ENCODE assay signal across 7 cellular contexts in the genomic region with DNA sequence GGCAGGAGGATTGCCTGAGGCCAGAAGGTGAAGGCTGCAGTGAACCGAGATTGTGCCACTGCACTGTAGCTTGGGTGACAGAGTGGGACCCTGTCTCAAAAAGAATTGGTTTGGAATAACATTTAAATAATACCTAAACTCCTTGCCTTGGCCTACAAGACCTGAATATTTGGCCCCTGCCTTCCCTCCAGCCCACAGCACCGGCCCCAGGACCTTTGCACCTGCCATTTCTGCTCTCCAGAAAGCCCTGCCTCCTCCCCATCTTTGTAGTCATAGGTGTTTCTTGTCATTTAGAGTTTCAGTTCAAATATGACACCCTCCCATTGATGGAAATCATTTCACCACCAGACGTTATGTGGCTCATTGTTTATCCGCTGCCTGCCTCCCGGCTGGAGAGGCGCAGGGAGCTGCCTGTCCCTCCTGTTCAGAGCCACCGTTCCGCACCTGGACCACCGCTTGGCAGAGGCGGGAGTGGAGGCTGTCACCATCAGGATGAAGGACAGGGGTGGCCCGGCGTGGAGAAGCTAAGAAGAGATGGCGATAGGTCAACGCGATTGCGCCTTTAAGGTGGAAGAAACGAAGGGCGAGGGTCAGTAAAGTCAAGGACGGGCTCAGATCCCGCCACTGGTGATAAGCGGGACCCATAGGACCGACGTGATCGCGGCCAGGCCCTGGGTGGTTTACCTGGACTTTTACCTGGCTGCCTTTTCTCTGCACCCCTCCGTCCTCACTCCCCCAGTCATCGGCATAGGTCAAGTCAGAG. TPM values are rescaled to one million over a fixed set of nuclear protein-coding genes. Genes with fewer than 3 reads are reported as not detected.
DNase-seq lines count a peak whose midpoint lies in the region; ATAC-seq lines count a peak whose summit lies in the region.

No MANE protein-coding gene starts in this region.

- no peak overlapping the region for H3K27ac ChIP-seq in HUES48 (ENCODE audit: low read depth, low read length)
- H3K27ac ChIP-seq in right cardiac atrium (ENCODE audit: low read length): peak overlapping the region; percentile 54

- POLR2A ChIA-PET in activated CD4-positive, alpha-beta memory T cell treated with anti-CD3 and anti-CD28 coated beads, Interleukin-2, amount 10 ng/mL, durations not matched to agents 7 days and 5 days (lab: Charles Lee): interaction anchor here (0.6 to 4.8 kb wide), 6 partner anchors 9 to 933 kb away, joined by 3 to 39 read pairs (median 17); a partner anchor contains a TSS

- CTCF ChIA-PET in activated CD4-positive, alpha-beta memory T cell treated with anti-CD3 and anti-CD28 coated beads, Interleukin-2, amount 10 ng/mL, durations not matched to agents 7 days and 5 days (lab: Charles Lee): interaction anchor here (1.1 to 6.2 kb wide), 8 partner anchors 7 to 56 kb away, joined by 3 to 75 read pairs (median 11); no protein-coding TSS in a partner anchor

- no peak for ATAC-seq in right cardiac atrium
- no peak for ATAC-seq in GM19035 (IDR thresholded peaks at IDR 0.05; ENCODE audit: unreplicated experiment)

- WGBS in right cardiac atrium: 52% methylated on average over 27 of the region's 27 CpGs

- H3K27ac Mint-ChIP-seq in activated CD4-positive, alpha-beta memory T cell treated with anti-CD3 and anti-CD28 coated beads, Interleukin-2, amount 10 ng/mL, durations not matched to agents 7 days and 5 days: peak overlapping the region; percentile 68

- peak overlapping the region; percentile 43 for H3K4me3 ChIP-seq in HUES48 (ENCODE audit: low read depth, low read length)
- H3K4me3 ChIP-seq in right cardiac atrium (ENCODE audit: low read length): peak overlapping the region; percentile 5

- DNase-seq in activated CD4-positive, alpha-beta memory T cell treated with anti-CD3 and anti-CD28 coated beads, Interleukin-2, amount 10 ng/mL, durations not matched to agents 7 days and 5 days: no peak
- peak in 1 of 3 donors; percentile 69 for DNase-seq in right cardiac atrium
- peak; percentile 42 for DNase-seq in stimulated activated CD8-positive, alpha-beta memory T cell treated with anti-CD3 and anti-CD28 coated beads, Interleukin-4, amount 100 ng/mL, for 48 hours
- DNase-seq in NCI-H2107 treated with DMSO at 0.1 percent for 48 hours (lab: John Stamatoyannopoulos, UW; ENCODE audit: unreplicated experiment): no peak
- no peak for DNase-seq in GM03348 (ENCODE audit: low spot score)

- intact Hi-C loops in right cardiac atrium (cut with DNase I): no loop called here

- H3K9me3 ChIP-seq in HUES48 (ENCODE audit: control insufficient read depth, insufficient read depth, low read length) (no peaks in the 10 kb centered on the region), right cardiac atrium (ENCODE audit: control insufficient read depth, low read length) (no peaks in the 10 kb centered on the region)

- peaks cover 72% of the 10 kb centered on the region for H3K4me1 Mint-ChIP-seq in activated CD4-positive, alpha-beta memory T cell treated with anti-CD3 and anti-CD28 coated beads, Interleukin-2, amount 10 ng/mL, durations not matched to agents 7 days and 5 days

- H3K27me3 Mint-ChIP-seq in activated CD4-positive, alpha-beta memory T cell treated with anti-CD3 and anti-CD28 coated beads, Interleukin-2, amount 10 ng/mL, durations not matched to agents 7 days and 5 days: no peaks in the 10 kb centered on the region

- H3K4me1 ChIP-seq in HUES48 (ENCODE audit: control insufficient read depth, insufficient read depth, low read length): peaks cover 32% of the 10 kb centered on the region
- H3K4me1 ChIP-seq in right cardiac atrium (ENCODE audit: control insufficient read depth, insufficient read depth, low read length): peaks cover 25% of the 10 kb centered on the region

- no peak overlapping the region for H3K9ac ChIP-seq in HUES48 (ENCODE audit: low read depth, low read length)

- H3K9me3 Mint-ChIP-seq in activated CD4-positive, alpha-beta memory T cell treated with anti-CD3 and anti-CD28 coated beads, Interleukin-2, amount 10 ng/mL, durations not matched to agents 7 days and 5 days: no peaks in the 10 kb centered on the region

- H3K4me3 Mint-ChIP-seq in activated CD4-positive, alpha-beta memory T cell treated with anti-CD3 and anti-CD28 coated beads, Interleukin-2, amount 10 ng/mL, durations not matched to agents 7 days and 5 days: peak overlapping the region; percentile 66

- peaks cover 9% of the 10 kb centered on the region for H3K36me3 Mint-ChIP-seq in activated CD4-positive, alpha-beta memory T cell treated with anti-CD3 and anti-CD28 coated beads, Interleukin-2, amount 10 ng/mL, durations not matched to agents 7 days and 5 days (ENCODE audit: low read depth)

- H3K36me3 ChIP-seq in HUES48 (ENCODE audit: control insufficient read depth, insufficient read depth, low read length): no peaks in the 10 kb centered on the region

- peaks cover 7% of the 10 kb centered on the region; the same call in 1 of the 2 replicates for H3K27me3 ChIP-seq in HUES48 (ENCODE audit: control insufficient read depth, insufficient read depth, low read length)
- no peaks in the 10 kb centered on the region for H3K27me3 ChIP-seq in right cardiac atrium (ENCODE audit: control insufficient read depth, insufficient read depth)

RNA-seq across cellular contexts. Expression of a gene that starts 0.6 kb away (rescaled TPM):
- total RNA-seq in activated CD4-positive, alpha-beta memory T cell treated with anti-CD3 and anti-CD28 coated beads, Interleukin-2, amount 10 ng/mL, durations not matched to agents 7 days and 5 days: 10 to 100 TPM; 54.0 to 57.8 TPM
- 10 to 100 TPM; 24.5 to 42.9 (median 38.7) TPM for total RNA-seq in right cardiac atrium
- 15.3 TPM for polyA plus RNA-seq in right cardiac atrium
